21 cellular contexts compared by ENCODE assay signal in genomic region chr1:5571861-5572401, GRCh38.
"Had no signal": no experiment of that assay in that cellular context is flagged by ENCODE, and none has a peak within 500 bp of the region (broad histone marks: within the 10 kb centered on the region; RNA-seq: fewer than 3 reads in every experiment).

No MANE protein-coding gene starts in this region.

- ATAC-seq: esophagus mucosa; foreskin keratinocyte; gastroesophageal sphincter; heart left ventricle; naive thymus-derived CD8-positive, alpha-beta T cell; psoas muscle; right lobe of liver; stimulated activated naive B cell treated with anti-CD40 and anti-IgM and Interleukin-4, amounts not matched to agents 10 μg/mL and 1 μg/mL and 100 μg/mL, for 72 hours had no signal

- DNase-seq: effector CD8-positive, alpha-beta T cell; foreskin keratinocyte; heart left ventricle; hypothalamus; immature natural killer cell; mesenchymal stem cell; midbrain; naive thymus-derived CD8-positive, alpha-beta T cell; nephron progenitor cell; nucleus accumbens; ovary; psoas muscle; right lobe of liver; small intestine; stimulated activated CD4-positive, alpha-beta T cell treated with anti-CD3 and anti-CD28 coated beads, Interleukin-15, amount 100 ng/mL, for 24 hours; stimulated activated CD4-positive, alpha-beta T cell treated with anti-CD3 and anti-CD28 coated beads, Interleukin-2, amount 100 ng/mL, for 48 hours; stimulated activated naive B cell treated with anti-CD40 and anti-IgM and Interleukin-4, amounts not matched to agents 10 μg/mL and 1 μg/mL and 100 μg/mL, for 72 hours; transverse colon had no signal

- H3K9me3 ChIP-seq: ovary, right lobe of liver had no signal

- H3K27me3 ChIP-seq: foreskin keratinocyte, ovary, right lobe of liver, transverse colon had no signal

- H3K36me3 ChIP-seq: gastroesophageal sphincter, heart left ventricle, ovary, right lobe of liver, transverse colon had no signal

- H3K27ac ChIP-seq: epithelial cell of prostate, foreskin keratinocyte, gastroesophageal sphincter, heart left ventricle, ovary, psoas muscle, right lobe of liver, transverse colon had no signal

- H3K4me1 ChIP-seq: foreskin keratinocyte, gastroesophageal sphincter, heart left ventricle, psoas muscle, right lobe of liver, transverse colon had no signal

- H3K4me3 ChIP-seq: gastroesophageal sphincter, heart left ventricle, ovary, psoas muscle, right lobe of liver, transverse colon had no signal
